ENCODE assay signal across 18 cellular contexts in genomic region chr12:6488240-6488639, GRCh38. TPM values are rescaled to one million over a fixed set of nuclear protein-coding genes. Genes with fewer than 3 reads are reported as not detected.
DNase-seq lines count a peak whose midpoint lies in the region; ATAC-seq, FAIRE-seq and TF ChIP-seq lines count a peak whose summit lies in the region.
"Had no signal": no experiment of that assay in that cellular context is flagged by ENCODE, and none has a peak within 500 bp of the region (broad histone marks: within the 10 kb centered on the region; RNA-seq: fewer than 3 reads in every experiment).

No MANE protein-coding gene starts in this region.

- peak overlapping the region; percentile 16 for H3K27ac Mint-ChIP-seq in glutamatergic neuron (ENCODE audit: unreplicated experiment)
- H3K27ac Mint-ChIP-seq: CD4-positive, alpha-beta T cell; H9; IgD-negative memory B cell had no signal

- H3K36me3 Mint-ChIP-seq in glutamatergic neuron (ENCODE audit: unreplicated experiment), result no peaks in the 10 kb centered on the region
- H3K36me3 Mint-ChIP-seq: IgD-negative memory B cell had no signal

- no TSS peak for BruUV-seq in HepG2 (replicated peaks; lab: Mats Ljungman, UMichigan)

- no peak overlapping the region for H2AFZ ChIP-seq in HepG2 (ENCODE audit: low read length)

- intact Hi-C loops in HepG2 (cut with micrococcal nuclease; ENCODE audit: unreplicated experiment) (no loop called here), right lobe of liver (cut with DNase I) (no loop called here)

- TF ChIP-seq POLR2A in HepG2 (IDR thresholded peaks at IDR 0.05; ENCODE audit: insufficient read depth in 1 of 2, low read depth in 2 of 2, low read length in 2 of 2), result no peak
- TF ChIP-seq POLR2A in right lobe of liver (IDR thresholded peaks at IDR 0.05), result no peak

- no peak overlapping the region for H3K4me2 ChIP-seq in HepG2 (ENCODE audit: low read depth, low read length)
- H3K4me2 ChIP-seq: A549 had no signal

- peaks cover 2% of the 10 kb centered on the region for H3K9me3 Mint-ChIP-seq in glutamatergic neuron (ENCODE audit: unreplicated experiment)
- H3K9me3 Mint-ChIP-seq: CD4-positive, alpha-beta T cell; H9; IgD-negative memory B cell had no signal

- H3K4me1 Mint-ChIP-seq in glutamatergic neuron (ENCODE audit: low read depth, unreplicated experiment), result peaks cover 3% of the 10 kb centered on the region

- no peak for TF ChIP-seq EP300 in HepG2 (IDR thresholded peaks at IDR 0.05; ENCODE audit: low read depth in 2 of 2, low read length in 2 of 2)
- no peak for TF ChIP-seq EP300 in HepG2 (CRISPR knock-in tag; IDR thresholded peaks at IDR 0.05; ENCODE audit: borderline replicate concordance)

- POLR2A ChIA-PET in HepG2 (lab: Yijun Ruan, JAX), result interaction anchor here (1.0 to 1.2 kb wide), 2 partner anchors 46 to 49 kb away, joined by 3 read pairs; partner anchors contain the start of gene GAPDH

- no peak for DNase-seq in HepG2 (ENCODE audit: low spot score)
- DNase-seq in right lobe of liver, result no peak
- no peak for DNase-seq in glutamatergic neuron
- no peak for DNase-seq in NCI-H510A treated with DMSO at 0.1 percent for 48 hours (lab: John Stamatoyannopoulos, UW)
- DNase-seq: AML-193; Caco-2; CD4-positive, alpha-beta T cell; H9 had no signal

- WGBS in HepG2 (ENCODE audit: low lambda C conversion rate), result 33% methylated on average over 1 of the region's 1 CpG
- WGBS in right lobe of liver (ENCODE audit: insufficient coverage, low coverage, low lambda C conversion rate, missing lambda C conversion rate), result no CpG with 5 or more reads among the region's 1 CpG

- peaks cover 3% of the 10 kb centered on the region for H3K27me3 Mint-ChIP-seq in glutamatergic neuron (ENCODE audit: unreplicated experiment)
- H3K27me3 Mint-ChIP-seq: CD4-positive, alpha-beta T cell; IgD-negative memory B cell had no signal

- in situ Hi-C loops in HepG2 (cut with HindIII; ENCODE audit: extremely low pct_ligation_motif_present, low pct_unique_long_range_greater_than_20kb), result no loop called here

- no peaks in the 10 kb centered on the region; a peak in 1 of 5 replicates for H3K27me3 ChIP-seq in HepG2 (ENCODE audit: control insufficient read depth in 1 of 2, insufficient read depth in 2 of 2, low read length in 2 of 2)
- no peaks in the 10 kb centered on the region for H3K27me3 ChIP-seq in right lobe of liver

- no peaks in the 10 kb centered on the region for H3K9me3 ChIP-seq in HepG2 (ENCODE audit: low read length)
- H3K9me3 ChIP-seq in right lobe of liver, result no peaks in the 10 kb centered on the region
- H3K9me3 ChIP-seq: A549, Caco-2 had no signal

- TF ChIP-seq CTCF in HepG2 (CRISPR knock-in tag; IDR thresholded peaks at IDR 0.05) (no peak), right lobe of liver (IDR thresholded peaks at IDR 0.05) (no peak), glutamatergic neuron (IDR thresholded peaks at IDR 0.05; ENCODE audit: partially characterized antibody, unreplicated experiment) (no peak)

- TF ChIP-seq RAD21 in HepG2 (CRISPR knock-in tag; IDR thresholded peaks at IDR 0.05), result no peak

- FAIRE-seq in HepG2 (lab: Jason Lieb, UNC), result no peak
- FAIRE-seq: A549, D721Med, G401.6, GM12891, GM19239, H1, HTR-8/SVneo had no signal

- CTCF ChIA-PET in HepG2 (lab: Yijun Ruan, JAX; ENCODE audit: low intra/inter-chr PET ratio, low total read pairs), result no interaction called here

- 0 out of 5 replicates have a peak, but pooled peaks cover 0 to 7% of the 10 kb centered on the region in 2 experiments for H3K36me3 ChIP-seq in HepG2 (replicated peaks in 1 of 2; ENCODE audit: control insufficient read depth in 1 of 2, insufficient read depth in 2 of 2, low read length in 2 of 2)
- H3K36me3 ChIP-seq in right lobe of liver, result peaks cover 0 to 7% (median 0%) of the 10 kb centered on the region in 4 donors

- H3K4me1 ChIP-seq in HepG2 (ENCODE audit: insufficient read depth, low read length), result peaks cover 9% of the 10 kb centered on the region
- H3K4me1 ChIP-seq in right lobe of liver, result peaks cover 0 to 6% (median 0%) of the 10 kb centered on the region in 4 donors
- H3K4me1 ChIP-seq: Caco-2 had no signal

- H3K27ac ChIP-seq in HepG2 (ENCODE audit: extremely low read length, insufficient read depth, low read length) (no peak overlapping the region), right lobe of liver (no peak overlapping the region)
- H3K27ac ChIP-seq: 22Rv1, A549, C4-2B had no signal

- ATAC-seq in HepG2 (no peak), right lobe of liver (no peak)
- ATAC-seq: A549 had no signal

- no peak overlapping the region for H3K4me3 ChIP-seq in HepG2 (replicated peaks in 1 of 3; ENCODE audit: insufficient read depth in 1 of 3, low read depth in 2 of 3, low read length in 3 of 3)
- H3K4me3 ChIP-seq in right lobe of liver, result no peak overlapping the region
- H3K4me3 ChIP-seq: A549 had no signal

- no peak overlapping the region for H3K9ac ChIP-seq in HepG2 (ENCODE audit: insufficient read depth, low read depth, low read length)

- no peak overlapping the region for H3K4me3 Mint-ChIP-seq in glutamatergic neuron (ENCODE audit: unreplicated experiment)
- H3K4me3 Mint-ChIP-seq: CD4-positive, alpha-beta T cell; H9 had no signal

- H3K79me2 ChIP-seq in HepG2 (ENCODE audit: insufficient read depth, low read length), result peaks cover 11% of the 10 kb centered on the region

- H4K20me1 ChIP-seq in HepG2 (ENCODE audit: insufficient read depth, low read length), result no peaks in the 10 kb centered on the region

RNA-seq across cellular contexts. Expression of gene MRPL51, which starts 4.8 kb away (rescaled TPM):
- total RNA-seq in HepG2 (2016; rRNA removed; fragmentation: Illumina TruSeq; extraction: Trizol) (278 and 343 TPM in 2 replicates), right lobe of liver (100 to 1,000 TPM in 1 of 6 experiments, 10 to 100 TPM in 5; 38.2 to 104 (median 80.2) TPM), glutamatergic neuron (ENCODE audit: unreplicated experiment) (138 TPM)
- 189 and 218 TPM in 2 replicates for total RNA-seq in HepG2 (2016; cell fraction: cytosol; rRNA removed; fragmentation: Illumina TruSeq; extraction: Trizol; ENCODE audit: low read depth)
- total RNA-seq in HepG2 (2016; cell fraction: insoluble cytoplasmic fraction; rRNA removed; fragmentation: Illumina TruSeq; extraction: Trizol), result 286 and 361 TPM in 2 replicates
- 199 and 207 TPM in 2 replicates for total RNA-seq in HepG2 (2016; cell fraction: membrane; rRNA removed; fragmentation: Illumina TruSeq; extraction: Trizol)
- 80.6 and 104 TPM in 2 replicates for total RNA-seq in HepG2 (2016; cell fraction: nucleus; rRNA removed; fragmentation: Illumina TruSeq; extraction: Trizol)
- polyA plus RNA-seq in HepG2 (2011; rRNA removed), result 52.5 and 64.8 TPM in 2 replicates
- 82.5 and 89.0 TPM in 2 replicates for polyA plus RNA-seq in HepG2 (2011; cell fraction: cytosol; rRNA removed)
- polyA plus RNA-seq in HepG2 (2011; cell fraction: nucleus; rRNA removed), result 20.2 and 20.8 TPM in 2 replicates
- polyA plus RNA-seq in HepG2 (2012), result 128 and 181 TPM in 2 replicates
- polyA plus RNA-seq in HepG2 (2016; cell fraction: cytosol; fragmentation: Illumina TruSeq; extraction: Trizol; ENCODE audit: low read depth), result 188 and 220 TPM in 2 replicates
- polyA plus RNA-seq in HepG2 (2016; cell fraction: insoluble cytoplasmic fraction; fragmentation: Illumina TruSeq; extraction: Trizol; ENCODE audit: low read depth), result 342 and 349 TPM in 2 replicates
- 177 and 178 TPM in 2 replicates for polyA plus RNA-seq in HepG2 (2016; cell fraction: membrane; fragmentation: Illumina TruSeq; extraction: Trizol; ENCODE audit: low read depth)
- 114 and 136 TPM in 2 replicates for polyA plus RNA-seq in HepG2 (2016; cell fraction: nucleus; fragmentation: Illumina TruSeq; extraction: Trizol; ENCODE audit: insufficient read depth, low read depth)
- polyA minus RNA-seq in HepG2 (2011; rRNA and poly(A)+ RNA removed; ENCODE audit: low replicate concordance), result 25.3 and 67.0 TPM in 2 replicates
- polyA minus RNA-seq in HepG2 (2011; cell fraction: cytosol; rRNA and poly(A)+ RNA removed), result 12.4 and 18.6 TPM in 2 replicates
- 10.1 and 13.3 TPM in 2 replicates for polyA minus RNA-seq in HepG2 (2011; cell fraction: nucleus; rRNA and poly(A)+ RNA removed)

RNA-seq across cellular contexts. Expression of gene NCAPD2, which starts 5.7 kb away (rescaled TPM):
- total RNA-seq in HepG2 (2016; rRNA removed; fragmentation: Illumina TruSeq; extraction: Trizol) (65.6 and 100 TPM in 2 replicates), right lobe of liver (10 to 100 TPM in 2 of 6 experiments, 1 to 10 TPM in 4; 6.2 to 40.9 (median 8.4) TPM), glutamatergic neuron (ENCODE audit: unreplicated experiment) (29.3 TPM)
- total RNA-seq in HepG2 (2016; cell fraction: cytosol; rRNA removed; fragmentation: Illumina TruSeq; extraction: Trizol; ENCODE audit: low read depth), result 7.2 and 7.6 TPM in 2 replicates
- 68.5 and 86.5 TPM in 2 replicates for total RNA-seq in HepG2 (2016; cell fraction: insoluble cytoplasmic fraction; rRNA removed; fragmentation: Illumina TruSeq; extraction: Trizol)
- 25.1 and 25.2 TPM in 2 replicates for total RNA-seq in HepG2 (2016; cell fraction: membrane; rRNA removed; fragmentation: Illumina TruSeq; extraction: Trizol)
- 57.8 and 60.8 TPM in 2 replicates for total RNA-seq in HepG2 (2016; cell fraction: nucleus; rRNA removed; fragmentation: Illumina TruSeq; extraction: Trizol)
- 42.8 and 51.1 TPM in 2 replicates for polyA plus RNA-seq in HepG2 (2011; rRNA removed)
- 32.2 and 41.0 TPM in 2 replicates for polyA plus RNA-seq in HepG2 (2011; cell fraction: cytosol; rRNA removed)
- polyA plus RNA-seq in HepG2 (2011; cell fraction: nucleus; rRNA removed), result 46.7 and 50.4 TPM in 2 replicates
- polyA plus RNA-seq in HepG2 (2012), result 31.0 and 53.6 TPM in 2 replicates
- polyA plus RNA-seq in HepG2 (2016; cell fraction: cytosol; fragmentation: Illumina TruSeq; extraction: Trizol; ENCODE audit: low read depth), result 3.4 and 4.5 TPM in 2 replicates
- polyA plus RNA-seq in HepG2 (2016; cell fraction: insoluble cytoplasmic fraction; fragmentation: Illumina TruSeq; extraction: Trizol; ENCODE audit: low read depth), result 56.7 and 71.7 TPM in 2 replicates
- 12.3 and 13.7 TPM in 2 replicates for polyA plus RNA-seq in HepG2 (2016; cell fraction: membrane; fragmentation: Illumina TruSeq; extraction: Trizol; ENCODE audit: low read depth)
- 73.7 and 78.3 TPM in 2 replicates for polyA plus RNA-seq in HepG2 (2016; cell fraction: nucleus; fragmentation: Illumina TruSeq; extraction: Trizol; ENCODE audit: insufficient read depth, low read depth)
- polyA minus RNA-seq in HepG2 (2011; rRNA and poly(A)+ RNA removed; ENCODE audit: low replicate concordance), result 92.8 and 252 TPM in 2 replicates
- polyA minus RNA-seq in HepG2 (2011; cell fraction: cytosol; rRNA and poly(A)+ RNA removed), result 51.6 and 71.6 TPM in 2 replicates
- 62.8 and 68.9 TPM in 2 replicates for polyA minus RNA-seq in HepG2 (2011; cell fraction: nucleus; rRNA and poly(A)+ RNA removed)

RNA-seq across cellular contexts. Expression of gene VAMP1, which starts 17.8 kb away (rescaled TPM):
- total RNA-seq in HepG2 (2016; rRNA removed; fragmentation: Illumina TruSeq; extraction: Trizol) (0.45 and 2.5 TPM in 2 replicates), right lobe of liver (1 to 10 TPM; 3.5 to 6.5 (median 6.0) TPM), glutamatergic neuron (ENCODE audit: unreplicated experiment) (14.0 TPM)
- total RNA-seq in HepG2 (2016; cell fraction: cytosol; rRNA removed; fragmentation: Illumina TruSeq; extraction: Trizol; ENCODE audit: low read depth), result 0.81 TPM in 1 of 2 replicates, not detected in the other
- 0.97 and 3.1 TPM in 2 replicates for total RNA-seq in HepG2 (2016; cell fraction: insoluble cytoplasmic fraction; rRNA removed; fragmentation: Illumina TruSeq; extraction: Trizol)
- 0.59 and 0.68 TPM in 2 replicates for total RNA-seq in HepG2 (2016; cell fraction: membrane; rRNA removed; fragmentation: Illumina TruSeq; extraction: Trizol)
- total RNA-seq in HepG2 (2016; cell fraction: nucleus; rRNA removed; fragmentation: Illumina TruSeq; extraction: Trizol), result 5.5 and 5.9 TPM in 2 replicates
- polyA plus RNA-seq in HepG2 (2011; rRNA removed), result 7.4 and 8.0 TPM in 2 replicates
- polyA plus RNA-seq in HepG2 (2011; cell fraction: cytosol; rRNA removed), result 2.5 and 2.8 TPM in 2 replicates
- 25.6 and 29.4 TPM in 2 replicates for polyA plus RNA-seq in HepG2 (2011; cell fraction: nucleus; rRNA removed)
- 3.2 and 3.5 TPM in 2 replicates for polyA plus RNA-seq in HepG2 (2012)
- 0.18 and 0.24 TPM in 2 replicates for polyA plus RNA-seq in HepG2 (2016; cell fraction: cytosol; fragmentation: Illumina TruSeq; extraction: Trizol; ENCODE audit: low read depth)
- 1.4 and 2.2 TPM in 2 replicates for polyA plus RNA-seq in HepG2 (2016; cell fraction: insoluble cytoplasmic fraction; fragmentation: Illumina TruSeq; extraction: Trizol; ENCODE audit: low read depth)
- polyA plus RNA-seq in HepG2 (2016; cell fraction: membrane; fragmentation: Illumina TruSeq; extraction: Trizol; ENCODE audit: low read depth), result 0.49 and 0.91 TPM in 2 replicates
- 12.1 and 15.4 TPM in 2 replicates for polyA plus RNA-seq in HepG2 (2016; cell fraction: nucleus; fragmentation: Illumina TruSeq; extraction: Trizol; ENCODE audit: insufficient read depth, low read depth)
- polyA minus RNA-seq in HepG2 (2011; rRNA and poly(A)+ RNA removed; ENCODE audit: low replicate concordance), result 5.9 and 16.5 TPM in 2 replicates
- polyA minus RNA-seq in HepG2 (2011; cell fraction: cytosol; rRNA and poly(A)+ RNA removed), result 0.99 and 1.8 TPM in 2 replicates
- polyA minus RNA-seq in HepG2 (2011; cell fraction: nucleus; rRNA and poly(A)+ RNA removed), result 9.4 and 13.9 TPM in 2 replicates

RNA-seq across cellular contexts. Expression of gene TAPBPL, which starts 36.4 kb away (rescaled TPM):
- total RNA-seq in HepG2 (2016; rRNA removed; fragmentation: Illumina TruSeq; extraction: Trizol) (3.2 and 10.0 TPM in 2 replicates), right lobe of liver (10 to 100 TPM; 13.8 to 29.3 (median 21.4) TPM), glutamatergic neuron (ENCODE audit: unreplicated experiment) (0.96 TPM)
- total RNA-seq in HepG2 (2016; cell fraction: cytosol; rRNA removed; fragmentation: Illumina TruSeq; extraction: Trizol; ENCODE audit: low read depth), result 1.6 and 1.7 TPM in 2 replicates
- total RNA-seq in HepG2 (2016; cell fraction: insoluble cytoplasmic fraction; rRNA removed; fragmentation: Illumina TruSeq; extraction: Trizol), result 3.4 and 9.9 TPM in 2 replicates
- total RNA-seq in HepG2 (2016; cell fraction: membrane; rRNA removed; fragmentation: Illumina TruSeq; extraction: Trizol), result 1.8 and 2.5 TPM in 2 replicates
- total RNA-seq in HepG2 (2016; cell fraction: nucleus; rRNA removed; fragmentation: Illumina TruSeq; extraction: Trizol), result 9.2 and 10.0 TPM in 2 replicates
- 14.0 and 14.5 TPM in 2 replicates for polyA plus RNA-seq in HepG2 (2011; rRNA removed)
- 10.0 and 15.1 TPM in 2 replicates for polyA plus RNA-seq in HepG2 (2011; cell fraction: cytosol; rRNA removed)
- polyA plus RNA-seq in HepG2 (2011; cell fraction: nucleus; rRNA removed), result 23.3 and 24.2 TPM in 2 replicates
- polyA plus RNA-seq in HepG2 (2012), result 4.2 and 4.3 TPM in 2 replicates
- 1.7 TPM in 2 replicates for polyA plus RNA-seq in HepG2 (2016; cell fraction: cytosol; fragmentation: Illumina TruSeq; extraction: Trizol; ENCODE audit: low read depth)
- 3.3 and 4.4 TPM in 2 replicates for polyA plus RNA-seq in HepG2 (2016; cell fraction: insoluble cytoplasmic fraction; fragmentation: Illumina TruSeq; extraction: Trizol; ENCODE audit: low read depth)
- polyA plus RNA-seq in HepG2 (2016; cell fraction: membrane; fragmentation: Illumina TruSeq; extraction: Trizol; ENCODE audit: low read depth), result 2.9 and 3.9 TPM in 2 replicates
- polyA plus RNA-seq in HepG2 (2016; cell fraction: nucleus; fragmentation: Illumina TruSeq; extraction: Trizol; ENCODE audit: insufficient read depth, low read depth), result 12.3 and 14.0 TPM in 2 replicates
- polyA minus RNA-seq in HepG2 (2011; rRNA and poly(A)+ RNA removed; ENCODE audit: low replicate concordance), result 0.84 and 17.6 TPM in 2 replicates
- 3.3 and 3.5 TPM in 2 replicates for polyA minus RNA-seq in HepG2 (2011; cell fraction: cytosol; rRNA and poly(A)+ RNA removed)
- 14.5 and 16.5 TPM in 2 replicates for polyA minus RNA-seq in HepG2 (2011; cell fraction: nucleus; rRNA and poly(A)+ RNA removed)

RNA-seq across cellular contexts. Expression of gene CD27, which starts 43.5 kb away (rescaled TPM):
- total RNA-seq in HepG2 (2016; rRNA removed; fragmentation: Illumina TruSeq; extraction: Trizol) (not detected in 2 replicates), right lobe of liver (1 to 10 TPM in 1 of 6 experiments, under 1 TPM in 4, not detected in 1; 0.33 to 1.2 (median 0.68) TPM), glutamatergic neuron (ENCODE audit: unreplicated experiment) (not detected)
- not detected in 2 replicates for total RNA-seq in HepG2 (2016; cell fraction: cytosol; rRNA removed; fragmentation: Illumina TruSeq; extraction: Trizol; ENCODE audit: low read depth)
- total RNA-seq in HepG2 (2016; cell fraction: insoluble cytoplasmic fraction; rRNA removed; fragmentation: Illumina TruSeq; extraction: Trizol), result not detected in 2 replicates
- total RNA-seq in HepG2 (2016; cell fraction: membrane; rRNA removed; fragmentation: Illumina TruSeq; extraction: Trizol), result not detected in 2 replicates
- not detected in 2 replicates for total RNA-seq in HepG2 (2016; cell fraction: nucleus; rRNA removed; fragmentation: Illumina TruSeq; extraction: Trizol)
- polyA plus RNA-seq in HepG2 (2011; rRNA removed), result 0.12 and 0.18 TPM in 2 replicates
- 0.05 and 0.15 TPM in 2 replicates for polyA plus RNA-seq in HepG2 (2011; cell fraction: cytosol; rRNA removed)
- polyA plus RNA-seq in HepG2 (2011; cell fraction: nucleus; rRNA removed), result not detected in 2 replicates
- 0.17 TPM in 1 of 2 replicates, not detected in the other for polyA plus RNA-seq in HepG2 (2012)
- not detected in 2 replicates for polyA plus RNA-seq in HepG2 (2016; cell fraction: cytosol; fragmentation: Illumina TruSeq; extraction: Trizol; ENCODE audit: low read depth)
- not detected in 2 replicates for polyA plus RNA-seq in HepG2 (2016; cell fraction: insoluble cytoplasmic fraction; fragmentation: Illumina TruSeq; extraction: Trizol; ENCODE audit: low read depth)
- not detected in 2 replicates for polyA plus RNA-seq in HepG2 (2016; cell fraction: membrane; fragmentation: Illumina TruSeq; extraction: Trizol; ENCODE audit: low read depth)
- polyA plus RNA-seq in HepG2 (2016; cell fraction: nucleus; fragmentation: Illumina TruSeq; extraction: Trizol; ENCODE audit: insufficient read depth, low read depth), result not detected in 2 replicates
- polyA minus RNA-seq in HepG2 (2011; rRNA and poly(A)+ RNA removed; ENCODE audit: low replicate concordance), result 0.18 and 0.23 TPM in 2 replicates
- polyA minus RNA-seq in HepG2 (2011; cell fraction: cytosol; rRNA and poly(A)+ RNA removed), result not detected in 2 replicates
- not detected in 2 replicates for polyA minus RNA-seq in HepG2 (2011; cell fraction: nucleus; rRNA and poly(A)+ RNA removed)
- total RNA-seq: Caco-2 had no signal
- polyA plus RNA-seq: A549 had no signal
